In the genomic region with DNA sequence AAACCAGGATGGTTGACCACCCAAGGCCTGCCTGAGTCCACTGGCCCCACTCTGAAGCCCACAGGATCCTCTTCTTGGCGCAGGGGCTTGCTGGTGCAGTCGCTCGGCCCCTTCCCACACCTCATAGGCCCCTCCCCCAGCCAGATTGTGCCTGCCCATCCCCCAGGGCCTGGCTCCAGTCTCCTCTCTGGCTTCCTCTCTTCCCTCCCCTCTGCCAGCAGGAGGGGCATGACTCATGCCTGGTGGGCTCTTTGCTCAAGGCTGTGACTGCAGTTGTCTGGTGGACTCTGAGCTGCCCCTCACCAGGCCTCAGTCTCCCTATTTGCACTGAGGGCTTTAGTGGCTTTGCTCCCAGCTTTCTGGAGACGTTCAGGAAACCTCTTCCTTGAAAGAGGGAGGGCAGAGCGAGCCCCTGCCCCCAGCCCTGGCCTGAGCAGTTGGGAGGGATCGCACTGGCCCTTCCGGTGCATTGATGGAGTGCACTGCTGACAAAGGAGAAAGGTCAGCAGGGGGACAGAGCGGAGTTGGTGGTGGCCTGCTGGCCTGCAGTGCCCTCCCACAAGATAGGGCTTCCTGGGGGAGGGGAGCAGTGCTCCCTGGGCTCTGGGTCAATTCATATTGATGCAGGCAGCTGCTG, we compare ENCODE assay signal across 10 cellular contexts.
DNase-seq lines count a peak whose midpoint lies in the region; ATAC-seq, FAIRE-seq and TF ChIP-seq lines count a peak whose summit lies in the region.
"Had no signal": no experiment of that assay in that cellular context is flagged by ENCODE, and none has a peak within 500 bp of the region (broad histone marks: within the 10 kb centered on the region; RNA-seq: fewer than 3 reads in every experiment).

No MANE protein-coding gene starts in this region.

- intact Hi-C loops in endothelial cell of umbilical vein (cut with micrococcal nuclease) = loop anchor here (1.0 to 2.0 kb wide), 6 partner anchors 17 to 66 kb away; a partner anchor contains a TSS

- peaks cover 21% of the 10 kb centered on the region for H3K36me3 Mint-ChIP-seq in CD4-positive, CD25-positive, alpha-beta regulatory T cell
- peaks cover 0 to 2% (median 2%) of the 10 kb centered on the region in 3 donors for H3K36me3 Mint-ChIP-seq in naive thymus-derived CD8-positive, alpha-beta T cell

- peak overlapping the region; percentile 23 for H3K4me2 ChIP-seq in endothelial cell of umbilical vein (ENCODE audit: insufficient read depth, low read length)

- dilution Hi-C loops in endothelial cell of umbilical vein (cut with MboI; ENCODE audit: extremely low pct_ligation_motif_present, low sequenced_read_pairs) = no loop called here

- H3K27ac Mint-ChIP-seq in CD4-positive, CD25-positive, alpha-beta regulatory T cell = peak overlapping the region in 2 of 3 donors; percentile 36 to 77
- peak overlapping the region in 6 of 10 donors; percentile 20 to 71 (median 34) for H3K27ac Mint-ChIP-seq in naive thymus-derived CD8-positive, alpha-beta T cell

- BruUV-seq in endothelial cell of umbilical vein (replicated peaks; lab: Mats Ljungman, UMichigan) = no TSS peak

- peaks cover 0 to 44% (median 19%) of the 10 kb centered on the region in 4 donors for H3K4me1 Mint-ChIP-seq in CD4-positive, CD25-positive, alpha-beta regulatory T cell
- H3K4me1 Mint-ChIP-seq in naive thymus-derived CD8-positive, alpha-beta T cell = peaks cover 25 to 62% (median 42%) of the 10 kb centered on the region in 4 donors

- POLR2A ChIA-PET in endothelial cell of umbilical vein (lab: Charles Lee) = no interaction called here
- POLR2A ChIA-PET in naive thymus-derived CD8-positive, alpha-beta T cell (lab: Charles Lee) = no interaction called here

- no peak overlapping the region for H3K27ac ChIP-seq in CD4-positive, CD25-positive, alpha-beta regulatory T cell (ENCODE audit: insufficient read depth, low read length, poor library complexity, severe bottlenecking)
- H3K27ac ChIP-seq in endothelial cell of umbilical vein (ENCODE audit: insufficient read depth, low read depth, low read length) = peak overlapping the region; percentile 49

- TF ChIP-seq CTCF in endothelial cell of umbilical vein (IDR thresholded peaks at IDR 0.05; ENCODE audit: extremely low read depth in 1 of 2, insufficient read depth in 1 of 2, low read depth in 1 of 2, low read length in 2 of 2) = peak in 1 of 2 donors; percentile 25

- peak; percentile 76 for FAIRE-seq in endothelial cell of umbilical vein (lab: Jason Lieb, UNC)

- peaks cover 11% of the 10 kb centered on the region for H3K79me2 ChIP-seq in endothelial cell of umbilical vein (ENCODE audit: control insufficient read depth, insufficient read depth, low read length)

- H3K9ac ChIP-seq in endothelial cell of umbilical vein (replicated peaks; ENCODE audit: extremely low read depth, insufficient read depth, low read length) = no peak overlapping the region

- H3K36me3 ChIP-seq in CD4-positive, CD25-positive, alpha-beta regulatory T cell (ENCODE audit: control insufficient read depth, insufficient read depth, low read length) = no peaks in the 10 kb centered on the region
- H3K36me3 ChIP-seq in endothelial cell of umbilical vein (ENCODE audit: control insufficient read depth in 2 of 2, extremely low read depth in 1 of 2, insufficient read depth in 2 of 2, low read length in 2 of 2) = peaks cover 0 to 18% of the 10 kb centered on the region in 2 experiments

- H3K4me3 ChIP-seq in CD4-positive, CD25-positive, alpha-beta regulatory T cell (ENCODE audit: low read depth, low read length) = no peak overlapping the region
- H3K4me3 ChIP-seq in endothelial cell of umbilical vein (replicated peaks in 1 of 3; ENCODE audit: insufficient read depth in 1 of 3, low read depth in 1 of 3, low read length in 3 of 3) = no peak overlapping the region

- H3K4me3 Mint-ChIP-seq in CD4-positive, CD25-positive, alpha-beta regulatory T cell = no peak overlapping the region
- no peak overlapping the region for H3K4me3 Mint-ChIP-seq in naive thymus-derived CD8-positive, alpha-beta T cell

- no peaks in the 10 kb centered on the region for H3K27me3 Mint-ChIP-seq in CD4-positive, CD25-positive, alpha-beta regulatory T cell
- H3K27me3 Mint-ChIP-seq in naive thymus-derived CD8-positive, alpha-beta T cell = no peaks in the 10 kb centered on the region

- no peak for TF ChIP-seq POLR2A in endothelial cell of umbilical vein (IDR thresholded peaks at IDR 0.05; ENCODE audit: low read depth, low read length)

- peaks cover 3% of the 10 kb centered on the region for H3K4me1 ChIP-seq in CD4-positive, CD25-positive, alpha-beta regulatory T cell (ENCODE audit: control insufficient read depth, insufficient read depth, low read length, poor library complexity, severe bottlenecking)
- H3K4me1 ChIP-seq in endothelial cell of umbilical vein (ENCODE audit: control insufficient read depth, extremely low read depth, insufficient read depth, low read length) = peaks cover 49% of the 10 kb centered on the region

- no peaks in the 10 kb centered on the region for H3K9me3 Mint-ChIP-seq in CD4-positive, CD25-positive, alpha-beta regulatory T cell
- H3K9me3 Mint-ChIP-seq in naive thymus-derived CD8-positive, alpha-beta T cell = no peaks in the 10 kb centered on the region

- H3K9me1 ChIP-seq in endothelial cell of umbilical vein (replicated peaks; ENCODE audit: control insufficient read depth, extremely low read depth, insufficient read depth, low read length) = no peaks in the 10 kb centered on the region

- no peak for ATAC-seq in CD4-positive, CD25-positive, alpha-beta regulatory T cell (ENCODE audit: low read depth in 2 of 2)
- no peak for ATAC-seq in naive thymus-derived CD8-positive, alpha-beta T cell
- no peak for ATAC-seq in HG03565 (IDR thresholded peaks at IDR 0.05; ENCODE audit: unreplicated experiment)

- H3K9me3 ChIP-seq in CD4-positive, CD25-positive, alpha-beta regulatory T cell (ENCODE audit: control insufficient read depth in 2 of 2, low read length in 2 of 2) = no peaks in the 10 kb centered on the region
- H3K9me3 ChIP-seq in endothelial cell of umbilical vein (replicated peaks; ENCODE audit: control insufficient read depth, insufficient read depth, low read length) = no peaks in the 10 kb centered on the region

- CTCF ChIA-PET in endothelial cell of umbilical vein (lab: Charles Lee) = interaction anchor here (0.6 to 5.1 kb wide), 9 partner anchors 17 to 66 kb away, joined by 3 to 44 read pairs (median 4); no protein-coding TSS in a partner anchor

- H3K27me3 ChIP-seq in CD4-positive, CD25-positive, alpha-beta regulatory T cell (ENCODE audit: control insufficient read depth, insufficient read depth, low read length) = no peaks in the 10 kb centered on the region
- H3K27me3 ChIP-seq in endothelial cell of umbilical vein (ENCODE audit: control insufficient read depth in 2 of 2, insufficient read depth in 2 of 2, low read length in 2 of 2) = no peaks in the 10 kb centered on the region

- no peak overlapping the region for H2AFZ ChIP-seq in endothelial cell of umbilical vein (ENCODE audit: low read depth, low read length)

- H4K20me1 ChIP-seq in endothelial cell of umbilical vein (replicated peaks; ENCODE audit: control insufficient read depth, extremely low read depth, insufficient read depth, low read length) = no peaks in the 10 kb centered on the region

- DNase-seq in CD4-positive, CD25-positive, alpha-beta regulatory T cell = no peak
- peak; percentile 78 for DNase-seq in NCI-H82 (lab: John Stamatoyannopoulos, UW)
- peak; percentile 75 for DNase-seq in endothelial cell of umbilical vein (ENCODE audit: low read depth, low spot score)
- no peak for DNase-seq in naive thymus-derived CD8-positive, alpha-beta T cell
- DNase-seq in mesenteric fat pad (ENCODE audit: low spot score) = no peak
- DNase-seq in NCI-H146 (lab: John Stamatoyannopoulos, UW) = no peak
- no peak for DNase-seq in dedifferentiated amniotic fluid mesenchymal stem cell (ENCODE audit: extremely low spot score)
- DNase-seq: NCI-H526; stimulated activated CD4-positive, alpha-beta T cell treated with anti-CD3 and anti-CD28 coated beads, Interleukin-2, amount 100 ng/mL, for 48 hours had no signal

TF ChIP-seq in endothelial cell of umbilical vein, 7 proteins besides CTCF, POLR2A, EP300 and RAD21:
- TF ChIP-seq MYC (IDR thresholded peaks at IDR 0.05; ENCODE audit: low read depth, low read length) (no peak), EZH2 (IDR thresholded peaks at IDR 0.05; ENCODE audit: borderline replicate concordance, low read depth, low read length, severe bottlenecking) (no peak), POLR2AphosphoS5 (IDR thresholded peaks at IDR 0.05; ENCODE audit: insufficient read depth, low read depth, low read length) (no peak), JUN (IDR thresholded peaks at IDR 0.05; ENCODE audit: borderline replicate concordance, insufficient read depth, insufficient read length, low read depth) (peak; percentile 30), FOS (IDR thresholded peaks at IDR 0.05; ENCODE audit: borderline replicate concordance, insufficient read depth, low read length) (peak; percentile 86)
- TF ChIP-seq, protein P1, sequence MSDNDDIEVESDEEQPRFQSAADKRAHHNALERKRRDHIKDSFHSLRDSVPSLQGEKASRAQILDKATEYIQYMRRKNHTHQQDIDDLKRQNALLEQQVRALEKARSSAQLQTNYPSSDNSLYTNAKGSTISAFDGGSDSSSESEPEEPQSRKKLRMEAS (IDR thresholded peaks at IDR 0.05; ENCODE audit: insufficient read depth, insufficient read length) = no peak

Comparison
In these comparisons a context has a peak if more than half of its experiments do, and no peak if none do; other contexts are left out.
1. DNase-seq: peak in NCI-H82 (single experiment) and endothelial cell of umbilical vein (single experiment); none in CD4-positive, CD25-positive, alpha-beta regulatory T cell (0 of 3), naive thymus-derived CD8-positive, alpha-beta T cell (0 of 10), mesenteric fat pad (single experiment), NCI-H146 (single experiment) and dedifferentiated amniotic fluid mesenchymal stem cell (single experiment).